ENCODE assay signal across 16 cellular contexts in genomic region chr13:91302070-91302469, GRCh38. TPM values are rescaled to one million over a fixed set of nuclear protein-coding genes. Genes with fewer than 3 reads are reported as not detected.
A peak's percentile ranks its signal among the peaks of the same experiment; 100 is the strongest.
DNase-seq lines count a peak whose midpoint lies in the region; ATAC-seq, FAIRE-seq and TF ChIP-seq lines count a peak whose summit lies in the region.
"Had no signal": no experiment of that assay in that cellular context is flagged by ENCODE, and none has a peak within 500 bp of the region (broad histone marks: within the 10 kb centered on the region; RNA-seq: fewer than 3 reads in every experiment).

No MANE protein-coding gene starts in this region.

- H3K4me3 ChIP-seq in transverse colon = no peak overlapping the region
- no peak overlapping the region for H3K4me3 ChIP-seq in ascending aorta
- H3K4me3 ChIP-seq: gastroesophageal sphincter had no signal

- H3K4me1 ChIP-seq in transverse colon = no peaks in the 10 kb centered on the region
- no peaks in the 10 kb centered on the region for H3K4me1 ChIP-seq in ascending aorta
- H3K4me1 ChIP-seq: gastroesophageal sphincter had no signal

- H3K36me3 ChIP-seq in transverse colon (no peaks in the 10 kb centered on the region), ascending aorta (no peaks in the 10 kb centered on the region)
- H3K36me3 ChIP-seq: gastroesophageal sphincter, neutrophil had no signal

- ATAC-seq in GM21360 (IDR thresholded peaks at IDR 0.05; ENCODE audit: unreplicated experiment) (peak; percentile 90), HG02943 (IDR thresholded peaks at IDR 0.05; ENCODE audit: low read depth, unreplicated experiment) (peak; percentile 75), HG03571 (IDR thresholded peaks at IDR 0.05; ENCODE audit: unreplicated experiment) (peak; percentile 63)
- ATAC-seq: gastroesophageal sphincter, left lobe of liver had no signal

- H3K27ac ChIP-seq in transverse colon (no peak overlapping the region), ascending aorta (no peak overlapping the region)
- H3K27ac ChIP-seq: gastroesophageal sphincter, neutrophil had no signal

- H3K27me3 ChIP-seq in transverse colon = no peaks in the 10 kb centered on the region
- H3K27me3 ChIP-seq in ascending aorta = no peaks in the 10 kb centered on the region
- H3K27me3 ChIP-seq: neutrophil had no signal

- FAIRE-seq in GM18507 (lab: Jason Lieb, UNC) = peak; percentile 15

- 69 to 83% methylated on average over 2 of the region's 2 CpGs for WGBS in transverse colon (ENCODE audit: low coverage in 1 of 2), 2 donors

- H3K9me3 ChIP-seq in transverse colon (no peaks in the 10 kb centered on the region), ascending aorta (no peaks in the 10 kb centered on the region)
- H3K9me3 ChIP-seq: gastroesophageal sphincter, neutrophil had no signal

- intact Hi-C loops in transverse colon (cut with DNase I; ENCODE audit: low total_unique reads) (no loop called here), ascending aorta (cut with DNase I) (no loop called here)

- in situ Hi-C loops in transverse colon (cut with MboI; ENCODE audit: low pct_ligation_motif_present in 1 of 4, low pct_unique_long_range_greater_than_20kb in 1 of 4, low sequenced_read_pairs in 3 of 4) = no loop called here

- no peak for TF ChIP-seq POLR2A in transverse colon (IDR thresholded peaks at IDR 0.05)

- DNase-seq in GM18507 (ENCODE audit: extremely low spot score, insufficient read length, low read depth) (no peak), transverse colon (no peak), NCI-H526 treated with DMSO at 0.1 percent for 48 hours (lab: John Stamatoyannopoulos, UW) (no peak), ascending aorta (ENCODE audit: low spot score in 2 of 2) (no peak), foreskin melanocyte (no peak)
- DNase-seq: activated CD4-positive, alpha-beta memory T cell treated with anti-CD3 and anti-CD28 coated beads for 36 hours; activated naive CD8-positive, alpha-beta T cell treated with anti-CD3 and anti-CD28 coated beads for 36 hours; AML-193; NCI-H1092; stimulated activated naive CD4-positive, alpha-beta T cell treated with Interleukin-2 at 50 U/mL for 16 hours had no signal

- no peak for TF ChIP-seq CTCF in transverse colon (IDR thresholded peaks at IDR 0.05)
- TF ChIP-seq CTCF in ascending aorta (IDR thresholded peaks at IDR 0.05) = no peak

- no peak for TF ChIP-seq EP300 in transverse colon (IDR thresholded peaks at IDR 0.05; ENCODE audit: low read depth)

RNA-seq across cellular contexts. Expression of gene MIR17HG, which starts 45.4 kb away (rescaled TPM):
- total RNA-seq in transverse colon (1 to 10 TPM; 1.1 to 8.1 (median 2.2) TPM), ascending aorta (not detected)
